ENCODE assay signal across 25 cellular contexts in genomic region chr6:18363746-18364145, GRCh38.
"Had no signal": no experiment of that assay in that cellular context is flagged by ENCODE, and none has a peak within 500 bp of the region (broad histone marks: within the 10 kb centered on the region; RNA-seq: fewer than 3 reads in every experiment).

No MANE protein-coding gene starts in this region.

- ATAC-seq: activated CD4-positive, alpha-beta T cell treated with anti-CD3 and anti-CD28 coated beads for 36 hours; activated CD8-positive, alpha-beta T cell treated with anti-CD3 and anti-CD28 coated beads, Interleukin-2, amount 10 ng/mL, durations not matched to agents 7 days and 5 days; gastrocnemius medialis; left ventricle myocardium superior; naive thymus-derived CD8-positive, alpha-beta T cell; sciatic nerve; stimulated activated naive B cell treated with anti-CD40 and anti-IgM and Interleukin-4, amounts not matched to agents 10 μg/mL and 1 μg/mL and 100 μg/mL, for 72 hours; upper lobe of right lung had no signal

- H3K4me3 ChIP-seq: ascending aorta, esophagus squamous epithelium, gastrocnemius medialis, hepatocyte, smooth muscle cell, stomach, tibial artery, upper lobe of right lung had no signal

- H2AFZ ChIP-seq: hepatocyte had no signal

- H3K27me3 ChIP-seq: ascending aorta, brain microvascular endothelial cell, esophagus squamous epithelium, gastrocnemius medialis, hepatocyte, stomach, tibial artery, upper lobe of right lung had no signal

- H3K9me3 ChIP-seq: ascending aorta, esophagus squamous epithelium, gastrocnemius medialis, stomach, tibial artery, upper lobe of right lung had no signal

- H3K36me3 ChIP-seq: ascending aorta, brain microvascular endothelial cell, esophagus squamous epithelium, gastrocnemius medialis, stomach, tibial artery, upper lobe of right lung had no signal

- H3K27ac ChIP-seq: brain microvascular endothelial cell, esophagus squamous epithelium, hepatocyte, stomach, tibial artery, upper lobe of right lung had no signal

- H3K4me2 ChIP-seq: hepatocyte, smooth muscle cell had no signal

- DNase-seq: activated CD4-positive, alpha-beta T cell treated with anti-CD3 and anti-CD28 coated beads for 36 hours; activated CD4-positive, CD25-positive, alpha-beta regulatory T cell; activated CD8-positive, alpha-beta T cell treated with anti-CD3 and anti-CD28 coated beads, Interleukin-2, amount 10 ng/mL, durations not matched to agents 7 days and 5 days; activated effector memory CD4-positive, alpha-beta T cell treated with anti-CD3 and anti-CD28 coated beads, Interleukin-2, amount 50 U/mL, for 16 hours; activated naive CD4-positive, alpha-beta T cell treated with anti-CD3 and anti-CD28 coated beads for 36 hours; activated naive CD8-positive, alpha-beta T cell treated with anti-CD3 and anti-CD28 coated beads for 36 hours; brain microvascular endothelial cell; central memory CD4-positive, alpha-beta T cell; endodermal cell; esophagus squamous epithelium; gastrocnemius medialis; islet precursor cell; left ventricle myocardium superior; midbrain; naive thymus-derived CD8-positive, alpha-beta T cell; stimulated activated CD4-positive, alpha-beta T cell treated with anti-CD3 and anti-CD28 coated beads, Interleukin-15, amount 100 ng/mL, for 24 hours; stimulated activated CD4-positive, alpha-beta T cell treated with anti-CD3 and anti-CD28 coated beads, Interleukin-2, amount 100 ng/mL, for 24 hours; stimulated activated naive B cell treated with anti-CD40 and anti-IgM and Interleukin-4, amounts not matched to agents 10 μg/mL and 1 μg/mL and 100 μg/mL, for 72 hours; stomach; tibial artery; upper lobe of right lung had no signal
